In the genomic region with DNA sequence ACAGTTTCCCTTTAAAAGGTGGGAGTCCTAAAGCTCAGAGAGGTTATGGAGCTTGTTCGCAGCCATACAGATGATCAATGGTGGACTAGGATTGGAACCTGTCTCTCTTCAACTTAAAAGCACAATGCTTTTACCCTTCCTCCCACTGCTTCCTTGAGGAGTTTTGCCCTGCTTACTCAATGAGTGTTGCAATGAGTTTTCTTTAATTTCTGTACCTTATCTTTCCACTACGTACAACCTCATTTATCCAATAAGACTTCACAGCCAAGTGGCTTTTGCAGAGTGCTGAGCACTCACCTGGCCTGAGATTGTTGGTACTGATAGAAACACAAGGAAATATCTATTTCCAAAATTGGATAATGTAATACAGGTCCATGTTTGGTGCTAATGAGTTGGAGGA, we compare ENCODE assay signal across 16 cellular contexts.
DNase-seq lines count a peak whose midpoint lies in the region; ATAC-seq and TF ChIP-seq lines count a peak whose summit lies in the region.
"Had no signal": no experiment of that assay in that cellular context is flagged by ENCODE, and none has a peak within 500 bp of the region (broad histone marks: within the 10 kb centered on the region; RNA-seq: fewer than 3 reads in every experiment).

No MANE protein-coding gene starts in this region.

- H3K27me3 ChIP-seq in BLaER1 (no peaks in the 10 kb centered on the region), suprapubic skin (no peaks in the 10 kb centered on the region)
- H3K27me3 ChIP-seq: BE2C; BLaER1 treated with 17β-estradiol and CSF1 and Interleukin-3, amounts not matched to agents 10 nM and 100 nM had no signal

- TF ChIP-seq POLR2A in suprapubic skin (IDR thresholded peaks at IDR 0.05), result no peak

- 59% methylated on average over 2 of the region's 2 CpGs for WGBS in suprapubic skin

- peaks cover 12% of the 10 kb centered on the region for H3K4me1 ChIP-seq in BLaER1
- H3K4me1 ChIP-seq in suprapubic skin, result peaks cover 14% of the 10 kb centered on the region

- H3K27ac ChIP-seq in BLaER1, result peak overlapping the region; percentile 6; the same call in 1 of the 2 replicates
- peak overlapping the region; percentile 13 for H3K27ac ChIP-seq in suprapubic skin
- H3K27ac ChIP-seq: BLaER1 treated with 17β-estradiol and CSF1 and Interleukin-3, amounts not matched to agents 10 nM and 100 nM; C4-2B had no signal

- no peak for ATAC-seq in GM18870 (IDR thresholded peaks at IDR 0.05; ENCODE audit: unreplicated experiment)
- ATAC-seq: CD8-positive, alpha-beta T cell had no signal

- DNase-seq in amniotic epithelial cell (ENCODE audit: low read depth) (peak; percentile 72), suprapubic skin (ENCODE audit: low spot score in 2 of 2) (no peak), amniotic stem cell (lab: John Stamatoyannopoulos, UW) (no peak)
- DNase-seq: 8988T; ACHN; BE2C; Caco-2; Calu3; CD4-positive, alpha-beta T cell; CD8-positive, alpha-beta T cell; DMS79 treated with DMSO at 0.1 percent for 48 hours; GF-D8 had no signal

- H3K4me3 ChIP-seq in BLaER1, result no peak overlapping the region
- H3K4me3 ChIP-seq in suprapubic skin, result no peak overlapping the region
- H3K4me3 ChIP-seq: BLaER1 treated with 17β-estradiol and CSF1 and Interleukin-3, amounts not matched to agents 10 nM and 100 nM had no signal

- H4K20me1 ChIP-seq in BLaER1, result no peaks in the 10 kb centered on the region
- H4K20me1 ChIP-seq: BLaER1 treated with 17β-estradiol and CSF1 and Interleukin-3, amounts not matched to agents 10 nM and 100 nM had no signal

- H3K4me2 ChIP-seq in BLaER1, result no peak overlapping the region

- TF ChIP-seq EP300 in suprapubic skin (IDR thresholded peaks at IDR 0.05), result no peak

- no peak for TF ChIP-seq CTCF in suprapubic skin (IDR thresholded peaks at IDR 0.05)

- H3K9ac ChIP-seq in BLaER1, result no peak overlapping the region
- H3K9ac ChIP-seq: BLaER1 treated with 17β-estradiol and CSF1 and Interleukin-3, amounts not matched to agents 10 nM and 100 nM had no signal

- H3K9me3 ChIP-seq in BLaER1, result peaks cover 39% of the 10 kb centered on the region
- H3K9me3 ChIP-seq in suprapubic skin, result no peaks in the 10 kb centered on the region

- H3K36me3 ChIP-seq in BLaER1 (no peaks in the 10 kb centered on the region), suprapubic skin (no peaks in the 10 kb centered on the region)
- H3K36me3 ChIP-seq: BE2C; BLaER1 treated with 17β-estradiol and CSF1 and Interleukin-3, amounts not matched to agents 10 nM and 100 nM had no signal
